In genomic region chr4:94430416-94430815, GRCh38 we compare ENCODE assay signal across 22 cellular contexts.
"Had no signal": no experiment of that assay in that cellular context is flagged by ENCODE, and none has a peak within 500 bp of the region (broad histone marks: within the 10 kb centered on the region; RNA-seq: fewer than 3 reads in every experiment).

No MANE protein-coding gene starts in this region.

- H3K4me1 ChIP-seq: foreskin keratinocyte, left lung, lower lobe of right lung, spleen, testis, tibial nerve had no signal

- H3K36me3 ChIP-seq: left lung, lower lobe of right lung, ovary, spleen, tibial nerve had no signal

- H3K27me3 ChIP-seq: foreskin keratinocyte, left lung, ovary, spleen, testis, tibial nerve had no signal

- H3K27ac ChIP-seq: coronary artery, foreskin keratinocyte, left lung, lower lobe of right lung, ovary, spleen, testis, tibial nerve had no signal

- DNase-seq: effector CD4-positive, alpha-beta T cell; endodermal cell; erythroblast; foreskin keratinocyte; immature natural killer cell; left lung; lower lobe of right lung; natural killer cell; nucleus accumbens; ovary; right cardiac atrium; spleen; stimulated activated CD4-positive, alpha-beta T cell treated with anti-CD3 and anti-CD28 coated beads, Interleukin-15, amount 100 ng/mL, for 24 hours; stimulated activated CD4-positive, alpha-beta T cell treated with anti-CD3 and anti-CD28 coated beads, Interleukin-1b, Interleukin-23, amount 100 ng/mL, for 48 hours; stimulated activated CD4-positive, alpha-beta T cell treated with anti-CD3 and anti-CD28 coated beads, Interleukin-4, amount 100 ng/mL, for 4 hours; stimulated activated naive B cell treated with anti-CD40 and anti-IgM and Interleukin-4, amounts not matched to agents 10 μg/mL and 1 μg/mL and 100 μg/mL, for 72 hours; stimulated activated naive CD8-positive, alpha-beta T cell treated with anti-CD3 and anti-CD28 coated beads, Interleukin-15, amount 100 ng/mL, for 72 hours; testis had no signal

- H3K9me3 ChIP-seq: testis had no signal

- H3K4me3 ChIP-seq: coronary artery, left lung, lower lobe of right lung, ovary, spleen, testis, tibial nerve had no signal

- FAIRE-seq: endothelial cell of umbilical vein, keratinocyte had no signal
